In the genomic region with DNA sequence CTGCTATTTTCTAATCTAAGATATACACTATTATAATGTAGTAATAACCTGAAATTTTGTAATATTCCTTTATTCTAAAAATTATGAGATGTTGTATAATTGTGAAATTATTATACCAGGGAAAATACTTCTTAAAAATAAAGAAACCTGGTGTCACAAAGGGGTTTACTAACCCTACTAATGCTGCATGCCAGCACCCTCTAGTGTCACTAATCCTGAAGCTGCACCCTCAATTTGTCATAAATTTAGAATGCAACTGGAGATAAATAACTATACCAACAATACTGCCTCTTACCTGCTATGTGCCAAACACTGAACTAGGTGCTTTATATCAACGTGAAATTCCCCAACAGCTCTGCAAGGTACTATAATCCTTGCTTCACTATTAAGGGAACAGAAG, we compare ENCODE assay signal across 9 cellular contexts. TPM values are rescaled to one million over a fixed set of nuclear protein-coding genes. Genes with fewer than 3 reads are reported as not detected.
DNase-seq lines count a peak whose midpoint lies in the region; ATAC-seq and TF ChIP-seq lines count a peak whose summit lies in the region.
"Had no signal": no experiment of that assay in that cellular context is flagged by ENCODE, and none has a peak within 500 bp of the region (broad histone marks: within the 10 kb centered on the region; RNA-seq: fewer than 3 reads in every experiment).

No MANE protein-coding gene starts in this region.

- POLR2A ChIA-PET in WTC11 (lab: Charles Lee): no interaction called here

- H3K36me3 ChIP-seq in CD4-positive, CD25-positive, alpha-beta regulatory T cell (ENCODE audit: control insufficient read depth, insufficient read depth, low read length): peaks cover 67% of the 10 kb centered on the region
- H3K36me3 ChIP-seq in adrenal gland (replicated peaks in 1 of 2): no peaks in the 10 kb centered on the region

- H3K4me1 ChIP-seq in CD4-positive, CD25-positive, alpha-beta regulatory T cell (ENCODE audit: control insufficient read depth, insufficient read depth, low read length, poor library complexity, severe bottlenecking): no peaks in the 10 kb centered on the region
- peaks cover 0 to 5% of the 10 kb centered on the region in 2 donors for H3K4me1 ChIP-seq in adrenal gland (replicated peaks in 1 of 2)
- H3K4me1 ChIP-seq: HAP-1 had no signal

- H3K4me3 Mint-ChIP-seq in CD4-positive, CD25-positive, alpha-beta regulatory T cell: no peak overlapping the region
- H3K4me3 Mint-ChIP-seq in HFFc6: no peak overlapping the region
- H3K4me3 Mint-ChIP-seq in WTC11: no peak overlapping the region

- ATAC-seq in CD4-positive, CD25-positive, alpha-beta regulatory T cell (ENCODE audit: low read depth in 2 of 2): peak in 1 of 2 donors; percentile 34
- ATAC-seq in left colon (peak; percentile 53), GM18498 (IDR thresholded peaks at IDR 0.05; ENCODE audit: unreplicated experiment) (no peak), HG02610 (IDR thresholded peaks at IDR 0.05; ENCODE audit: unreplicated experiment) (no peak), WTC11 (no peak)

- no peak overlapping the region for H3K27ac Mint-ChIP-seq in CD4-positive, CD25-positive, alpha-beta regulatory T cell
- no peak overlapping the region for H3K27ac Mint-ChIP-seq in HFFc6
- no peak overlapping the region for H3K27ac Mint-ChIP-seq in WTC11

- no peaks in the 10 kb centered on the region for H3K9me3 Mint-ChIP-seq in CD4-positive, CD25-positive, alpha-beta regulatory T cell
- H3K9me3 Mint-ChIP-seq in HFFc6 (no peaks in the 10 kb centered on the region), WTC11 (no peaks in the 10 kb centered on the region)

- H3K27me3 Mint-ChIP-seq in CD4-positive, CD25-positive, alpha-beta regulatory T cell: no peaks in the 10 kb centered on the region
- no peaks in the 10 kb centered on the region for H3K27me3 Mint-ChIP-seq in HFFc6 (ENCODE audit: insufficient read depth)
- no peaks in the 10 kb centered on the region for H3K27me3 Mint-ChIP-seq in WTC11 (ENCODE audit: low read depth)

- peak in 2 of 3 donors; percentile 4 to 30 for DNase-seq in CD4-positive, CD25-positive, alpha-beta regulatory T cell
- peak; percentile 25 for DNase-seq in HFFc6
- peak in 1 of 7 donors; percentile 8 for DNase-seq in adrenal gland
- DNase-seq in left colon: no peak
- no peak for DNase-seq in activated CD4-positive, alpha-beta T cell treated with anti-CD3 and anti-CD28 coated beads, Interleukin-2, amount 50 U/mL, for 48 hours
- no peak for DNase-seq in WTC11 (ENCODE audit: low spot score)

- H3K4me1 Mint-ChIP-seq in CD4-positive, CD25-positive, alpha-beta regulatory T cell: peaks cover 0 to 8% (median 4%) of the 10 kb centered on the region in 4 donors
- H3K4me1 Mint-ChIP-seq in HFFc6 (ENCODE audit: low read depth): peaks cover 8% of the 10 kb centered on the region
- no peaks in the 10 kb centered on the region for H3K4me1 Mint-ChIP-seq in WTC11

- CTCF ChIA-PET in WTC11 (lab: Charles Lee): interaction anchor here (0.7 to 1.9 kb wide), 17 partner anchors 11 to 469 kb away, joined by 3 to 21 read pairs (median 4); a partner anchor contains a TSS

- 32 to 45% (median 36%) methylated on average over 1 of the region's 1 CpG for WGBS in adrenal gland, 4 donors

- H3K4me3 ChIP-seq in CD4-positive, CD25-positive, alpha-beta regulatory T cell (ENCODE audit: low read depth, low read length): no peak overlapping the region
- H3K4me3 ChIP-seq in adrenal gland: no peak overlapping the region
- H3K4me3 ChIP-seq: HAP-1 had no signal

- peaks cover 29% of the 10 kb centered on the region for H3K36me3 Mint-ChIP-seq in CD4-positive, CD25-positive, alpha-beta regulatory T cell
- H3K36me3 Mint-ChIP-seq in HFFc6 (ENCODE audit: low read depth): peaks cover 31% of the 10 kb centered on the region
- peaks cover 25% of the 10 kb centered on the region for H3K36me3 Mint-ChIP-seq in WTC11

- no peak for TF ChIP-seq POLR2A in adrenal gland (IDR thresholded peaks at IDR 0.05)

- H3K27me3 ChIP-seq in CD4-positive, CD25-positive, alpha-beta regulatory T cell (ENCODE audit: control insufficient read depth, insufficient read depth, low read length): no peaks in the 10 kb centered on the region
- H3K27me3 ChIP-seq in adrenal gland: no peaks in the 10 kb centered on the region

- peak; percentile 68 for TF ChIP-seq CTCF in HFFc6 (IDR thresholded peaks at IDR 0.05)
- TF ChIP-seq CTCF in adrenal gland (IDR thresholded peaks at IDR 0.05): peak in 4 of 6 experiments; percentile 9 to 44 (median 27)
- TF ChIP-seq CTCF in WTC11 (IDR thresholded peaks at IDR 0.05): no peak

- intact Hi-C loops in adrenal gland (cut with DNase I) (no loop called here), left colon (cut with DNase I, micrococcal nuclease) (no loop called here)

- no peak overlapping the region for H3K27ac ChIP-seq in CD4-positive, CD25-positive, alpha-beta regulatory T cell (ENCODE audit: insufficient read depth, low read length, poor library complexity, severe bottlenecking)
- no peak overlapping the region for H3K27ac ChIP-seq in adrenal gland

- no peaks in the 10 kb centered on the region for H3K9me3 ChIP-seq in CD4-positive, CD25-positive, alpha-beta regulatory T cell (ENCODE audit: control insufficient read depth in 2 of 2, low read length in 2 of 2)
- peaks cover 0 to 5% (median 0%) of the 10 kb centered on the region in 3 donors for H3K9me3 ChIP-seq in adrenal gland (replicated peaks in 1 of 3)
- H3K9me3 ChIP-seq: HAP-1 had no signal

TF ChIP-seq in WTC11, 78 proteins besides CTCF, POLR2A, EP300 and RAD21:
- TF ChIP-seq FOXJ3 (CRISPR knock-in tag; IDR thresholded peaks at IDR 0.05; ENCODE audit: borderline replicate concordance) (no peak), MYBL2 (CRISPR knock-in tag; IDR thresholded peaks at IDR 0.05) (no peak), ZNF317 (CRISPR knock-in tag; IDR thresholded peaks at IDR 0.05; ENCODE audit: borderline replicate concordance, low read depth) (no peak), TCF7 (CRISPR knock-in tag; IDR thresholded peaks at IDR 0.05; ENCODE audit: low read depth) (no peak)
- TF ChIP-seq, protein P1, sequence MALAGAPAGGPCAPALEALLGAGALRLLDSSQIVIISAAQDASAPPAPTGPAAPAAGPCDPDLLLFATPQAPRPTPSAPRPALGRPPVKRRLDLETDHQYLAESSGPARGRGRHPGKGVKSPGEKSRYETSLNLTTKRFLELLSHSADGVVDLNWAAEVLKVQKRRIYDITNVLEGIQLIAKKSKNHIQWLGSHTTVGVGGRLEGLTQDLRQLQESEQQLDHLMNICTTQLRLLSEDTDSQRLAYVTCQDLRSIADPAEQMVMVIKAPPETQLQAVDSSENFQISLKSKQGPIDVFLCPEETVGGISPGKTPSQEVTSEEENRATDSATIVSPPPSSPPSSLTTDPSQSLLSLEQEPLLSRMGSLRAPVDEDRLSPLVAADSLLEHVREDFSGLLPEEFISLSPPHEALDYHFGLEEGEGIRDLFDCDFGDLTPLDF (CRISPR knock-in tag; IDR thresholded peaks at IDR 0.05): no peak
- TF ChIP-seq, protein P2, sequence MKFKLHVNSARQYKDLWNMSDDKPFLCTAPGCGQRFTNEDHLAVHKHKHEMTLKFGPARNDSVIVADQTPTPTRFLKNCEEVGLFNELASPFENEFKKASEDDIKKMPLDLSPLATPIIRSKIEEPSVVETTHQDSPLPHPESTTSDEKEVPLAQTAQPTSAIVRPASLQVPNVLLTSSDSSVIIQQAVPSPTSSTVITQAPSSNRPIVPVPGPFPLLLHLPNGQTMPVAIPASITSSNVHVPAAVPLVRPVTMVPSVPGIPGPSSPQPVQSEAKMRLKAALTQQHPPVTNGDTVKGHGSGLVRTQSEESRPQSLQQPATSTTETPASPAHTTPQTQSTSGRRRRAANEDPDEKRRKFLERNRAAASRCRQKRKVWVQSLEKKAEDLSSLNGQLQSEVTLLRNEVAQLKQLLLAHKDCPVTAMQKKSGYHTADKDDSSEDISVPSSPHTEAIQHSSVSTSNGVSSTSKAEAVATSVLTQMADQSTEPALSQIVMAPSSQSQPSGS (CRISPR knock-in tag; IDR thresholded peaks at IDR 0.05; ENCODE audit: borderline replicate concordance, low read depth): no peak

RNA-seq across cellular contexts. Expression of a gene that starts 30.8 kb away (rescaled TPM):
- 82.8 TPM for total RNA-seq in CD4-positive, CD25-positive, alpha-beta regulatory T cell
- 10 to 100 TPM; 59.9 to 71.0 (median 69.3) TPM for polyA plus RNA-seq in CD4-positive, CD25-positive, alpha-beta regulatory T cell
- total RNA-seq in HFFc6 (2021; fragmentation: NEBNext Ultra II Directional; extraction: Animal tissue kit (Norgen Biotek cat#: 25700)): 100 to 1,000 TPM; 195 to 235 (median 208) TPM
- 100 to 1,000 TPM in 5 of 8 donors, 10 to 100 TPM in 3; 51.2 to 133 (median 116) TPM for total RNA-seq in adrenal gland
- polyA plus RNA-seq in adrenal gland: 100 to 1,000 TPM in 1 of 3 donors, 10 to 100 TPM in 2; 19.9 to 125 (median 24.0) TPM
- 100 to 1,000 TPM; 259 to 271 TPM for total RNA-seq in left colon
- total RNA-seq in WTC11 (2021): 107 to 116 TPM (median 113 TPM) in 3 replicates

RNA-seq across cellular contexts. Expression of a gene that starts 42.3 kb away (rescaled TPM):
- total RNA-seq in CD4-positive, CD25-positive, alpha-beta regulatory T cell: not detected
- polyA plus RNA-seq in CD4-positive, CD25-positive, alpha-beta regulatory T cell: not detected
- under 1 TPM; 0.08 to 0.45 (median 0.24) TPM for total RNA-seq in HFFc6 (2021; fragmentation: NEBNext Ultra II Directional; extraction: Animal tissue kit (Norgen Biotek cat#: 25700))
- total RNA-seq in adrenal gland: under 1 TPM in 2 of 8 donors, not detected in 6; 0.14 TPM
- polyA plus RNA-seq in adrenal gland: under 1 TPM; 0.10 to 0.40 (median 0.13) TPM
- under 1 TPM; 0.34 to 0.37 TPM for total RNA-seq in left colon
- 9.1 to 9.2 TPM (median 9.1 TPM) in 3 replicates for total RNA-seq in WTC11 (2021)

Comparison
In these comparisons a context has a peak if more than half of its experiments do, and no peak if none do; other contexts are left out.
1. DNase-seq: peak in CD4-positive, CD25-positive, alpha-beta regulatory T cell (2 of 3) and HFFc6 (single experiment); none in left colon (0 of 2), activated CD4-positive, alpha-beta T cell treated with anti-CD3 and anti-CD28 coated beads, Interleukin-2, amount 50 U/mL, for 48 hours (0 of 2) and WTC11 (single experiment).